Comparison of ENCODE assay signal across 7 cellular contexts in the genomic region with DNA sequence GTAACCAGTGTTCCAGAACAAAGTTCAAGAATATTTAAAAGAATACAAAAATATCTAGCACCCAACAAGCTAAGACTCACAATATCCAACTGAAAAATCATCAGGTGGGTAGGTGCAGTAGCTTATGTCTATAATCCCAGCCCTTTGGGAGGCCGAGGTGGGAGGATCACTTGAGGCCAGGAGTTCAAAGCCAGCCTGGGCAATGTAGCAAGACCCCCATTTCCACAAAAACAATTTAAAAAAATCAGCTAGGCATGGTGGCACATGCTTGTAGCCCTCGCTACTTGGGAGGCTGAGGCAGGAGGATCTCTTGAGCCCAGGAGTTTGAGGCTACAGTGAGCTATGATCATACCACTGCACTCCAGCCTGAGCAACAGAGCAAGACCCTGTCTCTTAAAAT. TPM values are rescaled to one million over a fixed set of nuclear protein-coding genes. Genes with fewer than 3 reads are reported as not detected.
DNase-seq lines count a peak whose midpoint lies in the region; ATAC-seq and TF ChIP-seq lines count a peak whose summit lies in the region.
"Not testable (repeated sequence)": the region's sequence is repeated elsewhere in the genome, so short reads cannot be mapped to it uniquely, and the experiment has no call there.

No MANE protein-coding gene starts in this region.

- peak overlapping the region; percentile 77 for H3K27ac Mint-ChIP-seq in activated naive CD8-positive, alpha-beta T cell treated with anti-CD3 and anti-CD28 coated beads, Interleukin-2, amount 10 ng/mL, durations not matched to agents 7 days and 5 days

- not testable (repeated sequence) for H4K12ac ChIP-seq in trophoblast cell (ENCODE audit: low read depth, low read length)

- not testable (repeated sequence) for H3K27me3 Mint-ChIP-seq in activated naive CD8-positive, alpha-beta T cell treated with anti-CD3 and anti-CD28 coated beads, Interleukin-2, amount 10 ng/mL, durations not matched to agents 7 days and 5 days

- peak overlapping the region; percentile 42; the same call in 1 of the 2 replicates for H2BK20ac ChIP-seq in IMR-90 (ENCODE audit: low read depth, low read length)

- peaks cover 25 to 60% of the 10 kb centered on the region in 2 experiments for H3K79me1 ChIP-seq in IMR-90 (ENCODE audit: low read depth in 1 of 2, low read length in 2 of 2)
- not testable (repeated sequence) for H3K79me1 ChIP-seq in trophoblast cell (ENCODE audit: low read length)

- H4K5ac ChIP-seq in IMR-90 (ENCODE audit: low read depth, low read length), result peak overlapping the region; percentile 34; the same call in 1 of the 2 replicates

- H3K9me2 ChIP-seq in hepatocyte (replicated peaks; ENCODE audit: insufficient read depth), result not testable (repeated sequence)

- H3K4ac ChIP-seq in IMR-90 (ENCODE audit: low read depth, low read length), result peak overlapping the region; percentile 76
- peak overlapping the region; percentile 71 for H3K4ac ChIP-seq in trophoblast cell (ENCODE audit: low read depth, low read length)

- TF ChIP-seq RAD21 in IMR-90 (IDR thresholded peaks at IDR 0.05; ENCODE audit: low read length), result not testable (repeated sequence)

- H3K4me1 Mint-ChIP-seq in activated naive CD8-positive, alpha-beta T cell treated with anti-CD3 and anti-CD28 coated beads, Interleukin-2, amount 10 ng/mL, durations not matched to agents 7 days and 5 days, result peaks cover 46% of the 10 kb centered on the region

- not testable (repeated sequence) for H2AK9ac ChIP-seq in IMR-90 (replicated peaks; ENCODE audit: low read depth, low read length, poor library complexity)

- H3K56ac ChIP-seq in IMR-90 (ENCODE audit: extremely low read depth, insufficient read depth, low read length), result not testable (repeated sequence)

- in situ Hi-C loops in IMR-90 (cut with MboI; ENCODE audit: low sequenced_read_pairs), result not testable (repeated sequence)

- not testable (repeated sequence) for H2AFZ ChIP-seq in IMR-90 (replicated peaks; ENCODE audit: low read length, poor library complexity); hepatocyte; trophoblast cell (ENCODE audit: insufficient read depth, low read length, poor library complexity)

- H3K9me3 ChIP-seq in IMR-90 (ENCODE audit: control insufficient read depth, insufficient read depth, low read length); hepatocyte (ENCODE audit: low read depth); trophoblast cell (ENCODE audit: insufficient read depth, low read depth, low read length); testis; upper lobe of right lung: not testable (repeated sequence)

- not testable (repeated sequence) for H3K4me2 ChIP-seq in IMR-90 (ENCODE audit: low read depth, low read length); hepatocyte; trophoblast cell (ENCODE audit: low read length)

- H3K4me3 Mint-ChIP-seq in activated naive CD8-positive, alpha-beta T cell treated with anti-CD3 and anti-CD28 coated beads, Interleukin-2, amount 10 ng/mL, durations not matched to agents 7 days and 5 days, result peak overlapping the region; percentile 67

- H4K8ac ChIP-seq in IMR-90 (ENCODE audit: low read depth in 2 of 2, low read length in 2 of 2), result peak overlapping the region in 1 of 2 experiments; percentile 69; a peak in 2 of 4 replicates
- not testable (repeated sequence) for H4K8ac ChIP-seq in trophoblast cell (ENCODE audit: low read depth, low read length)

- H2BK5ac ChIP-seq in IMR-90 (ENCODE audit: low read depth, low read length, poor library complexity, severe bottlenecking), result peak overlapping the region; percentile 54
- not testable (repeated sequence) for H2BK5ac ChIP-seq in trophoblast cell (ENCODE audit: low read depth, low read length, poor library complexity)

- not testable (repeated sequence) for ATAC-seq in IMR-90 (ENCODE audit: low read depth); activated naive CD8-positive, alpha-beta T cell treated with anti-CD3 and anti-CD28 coated beads, Interleukin-2, amount 10 ng/mL, durations not matched to agents 7 days and 5 days (ENCODE audit: low read depth); upper lobe of right lung

- not testable (repeated sequence) for H3K9me3 Mint-ChIP-seq in activated naive CD8-positive, alpha-beta T cell treated with anti-CD3 and anti-CD28 coated beads, Interleukin-2, amount 10 ng/mL, durations not matched to agents 7 days and 5 days

- DNase-seq in IMR-90; activated naive CD8-positive, alpha-beta T cell treated with anti-CD3 and anti-CD28 coated beads, Interleukin-2, amount 10 ng/mL, durations not matched to agents 7 days and 5 days; coronary artery (ENCODE audit: low spot score); hepatocyte (ENCODE audit: low spot score); trophoblast cell; testis; upper lobe of right lung: not testable (repeated sequence)

- CTCF ChIA-PET in IMR-90 (lab: Yijun Ruan, JAX), result not testable (repeated sequence)

- POLR2A ChIA-PET in IMR-90 (lab: Charles Lee; ENCODE audit: unreplicated experiment), result not testable (repeated sequence)
- POLR2A ChIA-PET in activated naive CD8-positive, alpha-beta T cell treated with anti-CD3 and anti-CD28 coated beads, Interleukin-2, amount 10 ng/mL, durations not matched to agents 7 days and 5 days (lab: Charles Lee), result interaction anchor here (0.6 to 0.9 kb wide), 2 partner anchors 88 to 90 kb away, joined by 3 read pairs; a partner anchor contains a TSS

- TF ChIP-seq CTCF in IMR-90 (conservative IDR thresholded peaks at IDR 0.05; ENCODE audit: low read depth, low read length); coronary artery (IDR thresholded peaks at IDR 0.05); hepatocyte (IDR thresholded peaks at IDR 0.05; ENCODE audit: poor library complexity); testis (IDR thresholded peaks at IDR 0.05); upper lobe of right lung (IDR thresholded peaks at IDR 0.05): not testable (repeated sequence)

- not testable (repeated sequence) for H3K27me3 ChIP-seq in IMR-90 (ENCODE audit: control insufficient read depth, insufficient read depth, low read length); hepatocyte; trophoblast cell (ENCODE audit: insufficient read depth, low read length); testis; upper lobe of right lung

- H3K4me1 ChIP-seq in IMR-90 (ENCODE audit: control insufficient read depth, insufficient read depth, low read length), result peaks cover 23% of the 10 kb centered on the region
- peaks cover 25% of the 10 kb centered on the region for H3K4me1 ChIP-seq in hepatocyte (ENCODE audit: insufficient read depth)
- peaks cover 9 to 16% of the 10 kb centered on the region in 2 experiments for H3K4me1 ChIP-seq in trophoblast cell (ENCODE audit: control insufficient read depth in 1 of 2, insufficient read depth in 2 of 2, low read length in 2 of 2)
- H3K4me1 ChIP-seq in testis, result peaks cover 34% of the 10 kb centered on the region
- H3K4me1 ChIP-seq in upper lobe of right lung, result peaks cover 42% of the 10 kb centered on the region

- H3K27ac ChIP-seq in IMR-90 (ENCODE audit: insufficient read depth, low read length), result peak overlapping the region; percentile 27; the same call in 1 of the 2 replicates
- peak overlapping the region; percentile 65 to 87 for H3K27ac ChIP-seq in coronary artery
- H3K27ac ChIP-seq in hepatocyte, result peak overlapping the region; percentile 62
- H3K27ac ChIP-seq in trophoblast cell (ENCODE audit: low read depth, low read length), result peak overlapping the region; percentile 54
- H3K27ac ChIP-seq in testis, result peak overlapping the region; percentile 60 to 79
- peak overlapping the region; percentile 44 for H3K27ac ChIP-seq in upper lobe of right lung

- H3K9ac ChIP-seq in IMR-90 (ENCODE audit: low read depth, low read length); trophoblast cell (ENCODE audit: low read length): not testable (repeated sequence)

- H3K23ac ChIP-seq in IMR-90 (ENCODE audit: low read depth, low read length), result peak overlapping the region; percentile 44; the same call in 1 of the 2 replicates
- not testable (repeated sequence) for H3K23ac ChIP-seq in trophoblast cell (ENCODE audit: low read length)

- H2BK120ac ChIP-seq in IMR-90 (ENCODE audit: low read depth, low read length), result peak overlapping the region; percentile 86; the same call in 1 of the 2 replicates
- not testable (repeated sequence) for H2BK120ac ChIP-seq in trophoblast cell (ENCODE audit: insufficient read depth, low read length, poor library complexity)

- TF ChIP-seq POLR2A in IMR-90 (IDR thresholded peaks at IDR 0.05; ENCODE audit: low read depth, low read length); testis (IDR thresholded peaks at IDR 0.05): not testable (repeated sequence)

- not testable (repeated sequence) for H3K36me3 ChIP-seq in IMR-90 (ENCODE audit: control insufficient read depth, insufficient read depth, low read length); hepatocyte (replicated peaks; ENCODE audit: insufficient read depth, low read depth); trophoblast cell (ENCODE audit: control insufficient read depth in 1 of 2, insufficient read depth in 2 of 2, low read length in 2 of 2); testis (ENCODE audit: low read depth, missing control alignments); upper lobe of right lung

- WGBS in IMR-90 (ENCODE audit: extremely low coverage in 2 of 2, insufficient read length in 1 of 2), 2 experiments, result no CpG with 5 or more reads among the region's 2 CpGs
- 98% methylated on average over 2 of the region's 2 CpGs for WGBS in hepatocyte (ENCODE audit: low lambda C conversion rate, missing lambda C conversion rate)
- WGBS in trophoblast cell (ENCODE audit: extremely low coverage, insufficient coverage, insufficient read length), result no CpG with 5 or more reads among the region's 2 CpGs
- 83 to 92% methylated on average over 2 of the region's 2 CpGs for WGBS in testis, 2 donors

- H2BK15ac ChIP-seq in IMR-90 (ENCODE audit: low read depth, low read length), result peak overlapping the region; percentile 72; the same call in 2 of the 3 replicates

- not testable (repeated sequence) for H3K4me3 ChIP-seq in IMR-90 (ENCODE audit: insufficient read depth, low read depth, low read length); coronary artery; hepatocyte; trophoblast cell (ENCODE audit: low read depth, low read length); testis; upper lobe of right lung

- dilution Hi-C loops in IMR-90 (cut with HindIII; ENCODE audit: low sequenced_read_pairs, unreplicated experiment), result not testable (repeated sequence)

- BruUV-seq in IMR-90 (replicated peaks; lab: Mats Ljungman, UMichigan), result not testable (repeated sequence)

- H3K9me1 ChIP-seq in IMR-90 (ENCODE audit: insufficient read depth, low read length), result peaks cover 17% of the 10 kb centered on the region

- intact Hi-C loops in IMR-90 (cut with micrococcal nuclease); testis (cut with DNase I; ENCODE audit: low total_unique reads); upper lobe of right lung (cut with DNase I): not testable (repeated sequence)

- H2AK5ac ChIP-seq in IMR-90 (ENCODE audit: low read depth, low read length), result peak overlapping the region; percentile 20; the same call in 1 of the 2 replicates
- H2AK5ac ChIP-seq in trophoblast cell (ENCODE audit: low read length), result not testable (repeated sequence)

- peaks cover 13% of the 10 kb centered on the region for H3K36me3 Mint-ChIP-seq in activated naive CD8-positive, alpha-beta T cell treated with anti-CD3 and anti-CD28 coated beads, Interleukin-2, amount 10 ng/mL, durations not matched to agents 7 days and 5 days

- H4K20me1 ChIP-seq in IMR-90 (ENCODE audit: insufficient read depth, low read length); hepatocyte (ENCODE audit: insufficient read depth, poor library complexity, severe bottlenecking): not testable (repeated sequence)

- H3K14ac ChIP-seq in IMR-90 (replicated peaks; ENCODE audit: low read depth, low read length) (0 out of 2 replicates have a peak overlapping the region, but pooled peaks have one; percentile 10), trophoblast cell (ENCODE audit: low read length) (peak overlapping the region; percentile 53)

- H2BK12ac ChIP-seq in trophoblast cell (ENCODE audit: low read length), result peak overlapping the region; percentile 45

- peaks cover 67% of the 10 kb centered on the region for H3K79me2 ChIP-seq in hepatocyte
- H3K79me2 ChIP-seq in trophoblast cell (ENCODE audit: control insufficient read depth, insufficient read depth, low read length, poor library complexity), result not testable (repeated sequence)

- H3K18ac ChIP-seq in IMR-90 (ENCODE audit: low read depth, low read length), result 0 out of 2 replicates have a peak overlapping the region, but pooled peaks have one; percentile 6
- H3K18ac ChIP-seq in trophoblast cell (ENCODE audit: low read length), result not testable (repeated sequence)

- H4K91ac ChIP-seq in IMR-90 (ENCODE audit: insufficient read depth, low read depth, low read length), result peak overlapping the region; percentile 31; the same call in 1 of the 2 replicates
- not testable (repeated sequence) for H4K91ac ChIP-seq in trophoblast cell (ENCODE audit: low read depth, low read length)

RNA-seq across cellular contexts. Expression of a gene that starts 24.0 kb away (rescaled TPM):
- 16.7 and 18.9 TPM in 2 replicates for total RNA-seq in IMR-90 (2012; rRNA removed)
- polyA plus RNA-seq in IMR-90 (2012; rRNA removed), result 13.7 and 15.8 TPM in 2 replicates
- 6.4 and 8.4 TPM in 2 replicates for polyA plus RNA-seq in IMR-90 (2012; cell fraction: cytosol; rRNA removed)
- polyA plus RNA-seq in IMR-90 (2012; cell fraction: nucleus; rRNA removed; ENCODE audit: low replicate concordance), result 4.3 and 13.9 TPM in 2 replicates
- 10 to 100 TPM in 1 of 2 experiments, 1 to 10 TPM in 1; 6.5 to 11.0 TPM for total RNA-seq in activated naive CD8-positive, alpha-beta T cell treated with anti-CD3 and anti-CD28 coated beads, Interleukin-2, amount 10 ng/mL, durations not matched to agents 7 days and 5 days
- total RNA-seq in hepatocyte, result 59.3 and 66.3 TPM in 2 replicates
- 34.4 and 43.7 TPM in 2 replicates for polyA plus RNA-seq in hepatocyte
- 93.6 and 96.6 TPM in 2 replicates for polyA plus RNA-seq in trophoblast cell (2013)
- 100 to 1,000 TPM; 174 to 212 TPM for total RNA-seq in testis
- 110 TPM for polyA plus RNA-seq in testis (ENCODE audit: insufficient read depth, low read depth, low replicate concordance)
- 183 TPM for total RNA-seq in upper lobe of right lung

RNA-seq across cellular contexts. Expression of a gene that starts 52.6 kb away (rescaled TPM):
- 75.5 and 83.9 TPM in 2 replicates for total RNA-seq in IMR-90 (2012; rRNA removed)
- polyA plus RNA-seq in IMR-90 (2012; rRNA removed), result 107 TPM in 2 replicates
- polyA plus RNA-seq in IMR-90 (2012; cell fraction: cytosol; rRNA removed), result 39.5 and 60.3 TPM in 2 replicates
- polyA plus RNA-seq in IMR-90 (2012; cell fraction: nucleus; rRNA removed; ENCODE audit: low replicate concordance), result 11.0 and 46.7 TPM in 2 replicates
- 100 to 1,000 TPM; 135 TPM for total RNA-seq in activated naive CD8-positive, alpha-beta T cell treated with anti-CD3 and anti-CD28 coated beads, Interleukin-2, amount 10 ng/mL, durations not matched to agents 7 days and 5 days
- 50.5 and 64.4 TPM in 2 replicates for total RNA-seq in hepatocyte
- polyA plus RNA-seq in hepatocyte, result 83.1 and 90.1 TPM in 2 replicates
- polyA plus RNA-seq in trophoblast cell (2013), result 72.9 and 74.4 TPM in 2 replicates
- 10 to 100 TPM; 30.9 to 56.9 TPM for total RNA-seq in testis
- polyA plus RNA-seq in testis (ENCODE audit: insufficient read depth, low read depth, low replicate concordance), result 72.0 TPM
- 67.8 TPM for total RNA-seq in upper lobe of right lung
